ENCODE assay signal across 22 cellular contexts in the genomic region with DNA sequence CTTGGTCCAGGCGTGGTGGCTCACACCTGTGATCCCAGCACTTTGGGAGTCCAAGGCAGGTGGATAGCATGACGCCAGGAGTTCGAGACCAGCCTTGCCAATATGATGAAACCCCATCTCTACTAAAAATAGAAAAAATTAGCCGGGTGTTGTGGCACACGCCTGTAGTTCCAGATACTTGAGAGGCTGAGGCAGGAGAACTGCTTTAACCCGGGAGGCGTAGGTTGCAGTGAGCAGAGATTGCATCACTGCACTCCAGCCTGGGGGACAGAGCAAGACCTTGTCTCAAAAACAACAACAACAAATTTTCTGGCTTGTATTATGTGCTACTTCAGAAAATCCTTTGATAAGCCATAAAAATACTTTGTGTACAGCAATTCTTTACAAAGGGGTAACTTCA. TPM values are rescaled to one million over a fixed set of nuclear protein-coding genes. Genes with fewer than 3 reads are reported as not detected.
DNase-seq lines count a peak whose midpoint lies in the region; ATAC-seq and TF ChIP-seq lines count a peak whose summit lies in the region.
"Had no signal": no experiment of that assay in that cellular context is flagged by ENCODE, and none has a peak within 500 bp of the region (broad histone marks: within the 10 kb centered on the region; RNA-seq: fewer than 3 reads in every experiment).

No MANE protein-coding gene starts in this region.

- CTCF ChIA-PET in activated CD8-positive, alpha-beta memory T cell treated with anti-CD3 and anti-CD28 coated beads, Interleukin-2, amount 10 ng/mL, durations not matched to agents 7 days and 5 days (lab: Charles Lee) = no interaction called here
- CTCF ChIA-PET in CD4-positive, alpha-beta T cell (lab: Charles Lee) = no interaction called here

- DNase-seq in activated CD8-positive, alpha-beta memory T cell treated with anti-CD3 and anti-CD28 coated beads, Interleukin-2, amount 10 ng/mL, durations not matched to agents 7 days and 5 days = no peak
- no peak for DNase-seq in activated CD8-positive, alpha-beta memory T cell treated with anti-CD3 and anti-CD28 coated beads, Interleukin-2, amount 50 U/mL, for 4 hours
- DNase-seq in CD4-positive, alpha-beta T cell = no peak
- DNase-seq in WERI-Rb-1 (no peak), gastrocnemius medialis (peak; percentile 13 to 30), natural killer cell (no peak), foreskin melanocyte (no peak)
- DNase-seq: BE2C, Caco-2, GF-D8, GOT3, IMR-90, Karpas-422, MG63, NCI-H1048, NCI-H1436, NCI-H1930, NCI-H345, NCI-H526 had no signal

- H3K9me3 ChIP-seq in CD4-positive, alpha-beta T cell (ENCODE audit: control insufficient read depth, low read length) = no peaks in the 10 kb centered on the region
- H3K9me3 ChIP-seq in WERI-Rb-1 (ENCODE audit: severe bottlenecking) (no peaks in the 10 kb centered on the region), gastrocnemius medialis (no peaks in the 10 kb centered on the region)
- H3K9me3 ChIP-seq: BE2C, Caco-2, MG63 had no signal

- H3K4me1 ChIP-seq in gastrocnemius medialis = peaks cover 0 to 11% of the 10 kb centered on the region in 2 donors
- H3K4me1 ChIP-seq: BE2C, Caco-2 had no signal

- no peak overlapping the region for H3K27ac ChIP-seq in CD4-positive, alpha-beta T cell (ENCODE audit: low read depth, low read length)
- peak overlapping the region; percentile 16; the same call in 1 of the 2 replicates for H3K27ac ChIP-seq in WERI-Rb-1
- H3K27ac ChIP-seq in gastrocnemius medialis = peak overlapping the region; percentile 21 to 68 (median 58)

- in situ Hi-C loops in gastrocnemius medialis (cut with MboI; ENCODE audit: low sequenced_read_pairs in 4 of 4) = no loop called here

- no peak overlapping the region for H3K4me3 Mint-ChIP-seq in activated CD8-positive, alpha-beta memory T cell treated with anti-CD3 and anti-CD28 coated beads, Interleukin-2, amount 10 ng/mL, durations not matched to agents 7 days and 5 days
- no peak overlapping the region for H3K4me3 Mint-ChIP-seq in CD4-positive, alpha-beta T cell
- H3K4me3 Mint-ChIP-seq in natural killer cell = no peak overlapping the region
- H3K4me3 Mint-ChIP-seq: CD4-positive, CD25-positive, alpha-beta regulatory T cell had no signal

- peaks cover 25% of the 10 kb centered on the region for H3K4me1 Mint-ChIP-seq in activated CD8-positive, alpha-beta memory T cell treated with anti-CD3 and anti-CD28 coated beads, Interleukin-2, amount 10 ng/mL, durations not matched to agents 7 days and 5 days
- no peaks in the 10 kb centered on the region for H3K4me1 Mint-ChIP-seq in CD4-positive, alpha-beta T cell (ENCODE audit: low read depth)
- H3K4me1 Mint-ChIP-seq in natural killer cell = no peaks in the 10 kb centered on the region

- peak overlapping the region; percentile 83 for H3K27ac Mint-ChIP-seq in activated CD8-positive, alpha-beta memory T cell treated with anti-CD3 and anti-CD28 coated beads, Interleukin-2, amount 10 ng/mL, durations not matched to agents 7 days and 5 days
- peak overlapping the region; percentile 2 for H3K27ac Mint-ChIP-seq in CD4-positive, alpha-beta T cell
- H3K27ac Mint-ChIP-seq in natural killer cell = no peak overlapping the region

- ATAC-seq in activated CD8-positive, alpha-beta memory T cell treated with anti-CD3 and anti-CD28 coated beads, Interleukin-2, amount 10 ng/mL, durations not matched to agents 7 days and 5 days = no peak
- no peak for ATAC-seq in CD4-positive, alpha-beta T cell (ENCODE audit: poor library complexity)
- ATAC-seq in gastrocnemius medialis (peak; percentile 51 to 54), natural killer cell (no peak)
- ATAC-seq: HCT116, Panc1 had no signal

- no peak for TF ChIP-seq CTCF in CD4-positive, alpha-beta T cell (IDR thresholded peaks at IDR 0.05)
- TF ChIP-seq CTCF in WERI-Rb-1 (IDR thresholded peaks at IDR 0.05; ENCODE audit: low read depth, low read length) = no peak
- no peak for TF ChIP-seq CTCF in gastrocnemius medialis (IDR thresholded peaks at IDR 0.05 in 4 of 5, conservative IDR thresholded peaks at IDR 0.05 in 1 of 5)
- no peak for TF ChIP-seq CTCF in natural killer cell (IDR thresholded peaks at IDR 0.05)

- no peaks in the 10 kb centered on the region for H3K9me3 Mint-ChIP-seq in activated CD8-positive, alpha-beta memory T cell treated with anti-CD3 and anti-CD28 coated beads, Interleukin-2, amount 10 ng/mL, durations not matched to agents 7 days and 5 days (ENCODE audit: low read depth)
- no peaks in the 10 kb centered on the region for H3K9me3 Mint-ChIP-seq in CD4-positive, alpha-beta T cell
- H3K9me3 Mint-ChIP-seq in natural killer cell = no peaks in the 10 kb centered on the region
- H3K9me3 Mint-ChIP-seq: CD4-positive, CD25-positive, alpha-beta regulatory T cell had no signal

- no peaks in the 10 kb centered on the region for H3K27me3 ChIP-seq in CD4-positive, alpha-beta T cell (ENCODE audit: control insufficient read depth, insufficient read depth, low read length)
- H3K27me3 ChIP-seq in WERI-Rb-1 (ENCODE audit: insufficient read depth, low read depth, severe bottlenecking) (no peaks in the 10 kb centered on the region), gastrocnemius medialis (no peaks in the 10 kb centered on the region)
- H3K27me3 ChIP-seq: BE2C, MG63 had no signal

- no peak for TF ChIP-seq POLR2A in gastrocnemius medialis (IDR thresholded peaks at IDR 0.05)

- intact Hi-C loops in CD4-positive, alpha-beta T cell (cut with DNase I, micrococcal nuclease) = no loop called here
- intact Hi-C loops in gastrocnemius medialis (cut with DNase I; ENCODE audit: low total_unique reads) = no loop called here
- intact Hi-C loops in natural killer cell (cut with micrococcal nuclease) = no loop called here

- peaks cover 47% of the 10 kb centered on the region for H3K36me3 Mint-ChIP-seq in activated CD8-positive, alpha-beta memory T cell treated with anti-CD3 and anti-CD28 coated beads, Interleukin-2, amount 10 ng/mL, durations not matched to agents 7 days and 5 days
- peaks cover 85% of the 10 kb centered on the region for H3K36me3 Mint-ChIP-seq in CD4-positive, alpha-beta T cell (ENCODE audit: low read depth)
- peaks cover 2% of the 10 kb centered on the region for H3K36me3 Mint-ChIP-seq in natural killer cell

- H3K4me3 ChIP-seq in WERI-Rb-1 (ENCODE audit: low read depth, low read length) = no peak overlapping the region
- H3K4me3 ChIP-seq in gastrocnemius medialis = no peak overlapping the region
- H3K4me3 ChIP-seq: MG63 had no signal

- peaks cover 75% of the 10 kb centered on the region for H3K36me3 ChIP-seq in WERI-Rb-1
- peaks cover 0 to 86% of the 10 kb centered on the region in 2 donors for H3K36me3 ChIP-seq in gastrocnemius medialis

- POLR2A ChIA-PET in CD4-positive, alpha-beta T cell (lab: Charles Lee) = no interaction called here

- H3K27me3 Mint-ChIP-seq in activated CD8-positive, alpha-beta memory T cell treated with anti-CD3 and anti-CD28 coated beads, Interleukin-2, amount 10 ng/mL, durations not matched to agents 7 days and 5 days = no peaks in the 10 kb centered on the region
- no peaks in the 10 kb centered on the region for H3K27me3 Mint-ChIP-seq in CD4-positive, alpha-beta T cell
- H3K27me3 Mint-ChIP-seq in natural killer cell (ENCODE audit: low read depth in 2 of 2) = no peaks in the 10 kb centered on the region
- H3K27me3 Mint-ChIP-seq: CD4-positive, CD25-positive, alpha-beta regulatory T cell had no signal

RNA-seq across cellular contexts. Expression of gene LARP4, which starts 41.1 kb away (rescaled TPM):
- total RNA-seq in activated CD8-positive, alpha-beta memory T cell treated with anti-CD3 and anti-CD28 coated beads, Interleukin-2, amount 10 ng/mL, durations not matched to agents 7 days and 5 days = 10 to 100 TPM; 50.5 to 78.2 TPM
- total RNA-seq in CD4-positive, alpha-beta T cell = 10 to 100 TPM; 17.6 to 18.1 TPM
- total RNA-seq in gastrocnemius medialis (10 to 100 TPM; 32.7 to 70.2 (median 42.4) TPM), natural killer cell (10 to 100 TPM; 25.1 to 41.1 (median 35.3) TPM)

RNA-seq across cellular contexts. Expression of gene FAM186A, which starts 45.4 kb away (rescaled TPM):
- total RNA-seq in activated CD8-positive, alpha-beta memory T cell treated with anti-CD3 and anti-CD28 coated beads, Interleukin-2, amount 10 ng/mL, durations not matched to agents 7 days and 5 days = not detected
- not detected for total RNA-seq in CD4-positive, alpha-beta T cell
- not detected for total RNA-seq in gastrocnemius medialis
- not detected for total RNA-seq in natural killer cell
- total RNA-seq: Caco-2; CD4-positive, CD25-positive, alpha-beta regulatory T cell; IMR-90 had no signal

Comparison
In these comparisons a context has a peak if more than half of its experiments do, and no peak if none do; other contexts are left out.
1. ATAC-seq: peak in gastrocnemius medialis (2 of 2); none in activated CD8-positive, alpha-beta memory T cell treated with anti-CD3 and anti-CD28 coated beads, Interleukin-2, amount 10 ng/mL, durations not matched to agents 7 days and 5 days (single experiment), CD4-positive, alpha-beta T cell (single experiment) and natural killer cell (0 of 3).
2. DNase-seq: peak in gastrocnemius medialis (2 of 2); none in activated CD8-positive, alpha-beta memory T cell treated with anti-CD3 and anti-CD28 coated beads, Interleukin-2, amount 10 ng/mL, durations not matched to agents 7 days and 5 days (single experiment), activated CD8-positive, alpha-beta memory T cell treated with anti-CD3 and anti-CD28 coated beads, Interleukin-2, amount 50 U/mL, for 4 hours (single experiment), CD4-positive, alpha-beta T cell (0 of 10), WERI-Rb-1 (single experiment), natural killer cell (single experiment) and foreskin melanocyte (single experiment).
3. H3K27ac Mint-ChIP-seq: peak in activated CD8-positive, alpha-beta memory T cell treated with anti-CD3 and anti-CD28 coated beads, Interleukin-2, amount 10 ng/mL, durations not matched to agents 7 days and 5 days (single experiment) and CD4-positive, alpha-beta T cell (single experiment); none in natural killer cell (0 of 2).